In genomic region chr16:89244754-89245153, GRCh38 we compare ENCODE assay signal across 1 cellular context.
TF ChIP-seq lines count a peak whose summit lies in the region.

No MANE protein-coding gene starts in this region.

TF ChIP-seq in HepG2, 621 proteins besides CTCF, POLR2A, EP300 and RAD21:
- TF ChIP-seq MATR3 (CRISPR knock-in tag; IDR thresholded peaks at IDR 0.05) = no peak
- TF ChIP-seq, protein P1, sequence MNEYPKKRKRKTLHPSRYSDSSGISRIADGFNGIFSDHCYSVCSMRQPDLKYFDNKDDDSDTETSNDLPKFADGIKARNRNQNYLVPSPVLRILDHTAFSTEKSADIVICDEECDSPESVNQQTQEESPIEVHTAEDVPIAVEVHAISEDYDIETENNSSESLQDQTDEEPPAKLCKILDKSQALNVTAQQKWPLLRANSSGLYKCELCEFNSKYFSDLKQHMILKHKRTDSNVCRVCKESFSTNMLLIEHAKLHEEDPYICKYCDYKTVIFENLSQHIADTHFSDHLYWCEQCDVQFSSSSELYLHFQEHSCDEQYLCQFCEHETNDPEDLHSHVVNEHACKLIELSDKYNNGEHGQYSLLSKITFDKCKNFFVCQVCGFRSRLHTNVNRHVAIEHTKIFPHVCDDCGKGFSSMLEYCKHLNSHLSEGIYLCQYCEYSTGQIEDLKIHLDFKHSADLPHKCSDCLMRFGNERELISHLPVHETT (CRISPR knock-in tag; conservative IDR thresholded peaks at IDR 0.05) = no peak
- no peak for TF ChIP-seq ARHGAP35 (CRISPR knock-in tag; IDR thresholded peaks at IDR 0.05; ENCODE audit: borderline replicate concordance)
- 0 out of 2 replicates have a peak, but pooled peaks have one; percentile 27 for TF ChIP-seq HNRNPL (IDR thresholded peaks at IDR 0.05; ENCODE audit: low read depth, low read length)
- TF ChIP-seq ZKSCAN8 (CRISPR knock-in tag; IDR thresholded peaks at IDR 0.05; ENCODE audit: borderline replicate concordance) = no peak
- no peak for TF ChIP-seq NKX3-1 (CRISPR knock-in tag; IDR thresholded peaks at IDR 0.05)
- TF ChIP-seq ZNF18 (CRISPR knock-in tag; IDR thresholded peaks at IDR 0.05; ENCODE audit: insufficient replicate concordance) = peak; percentile 29
- TF ChIP-seq ZC3H13 (CRISPR knock-in tag; IDR thresholded peaks at IDR 0.05) = 0 out of 2 replicates have a peak, but pooled peaks have one; percentile 7
- TF ChIP-seq ZNF609 (CRISPR knock-in tag; IDR thresholded peaks at IDR 0.05; ENCODE audit: borderline replicate concordance) = no peak
- TF ChIP-seq AGO2 (optimal IDR thresholded peaks at IDR 0.05; ENCODE audit: low read depth, low read length) = peak; percentile 82
- no peak for TF ChIP-seq ZNF33B (CRISPR knock-in tag; IDR thresholded peaks at IDR 0.05)
